In genomic region chr4:2855584-2855983, GRCh38 we compare ENCODE assay signal across 11 cellular contexts.
"Had no signal": no experiment of that assay in that cellular context is flagged by ENCODE, and none has a peak within 500 bp of the region (broad histone marks: within the 10 kb centered on the region; RNA-seq: fewer than 3 reads in every experiment).

No MANE protein-coding gene starts in this region.

- H3K9me3 ChIP-seq: tibial nerve had no signal

- H3K27ac ChIP-seq: hepatocyte, SK-N-MC, skin epidermis had no signal

- H3K4me3 ChIP-seq: coronary artery, hepatocyte, lung, SK-N-MC, skin epidermis, tibial nerve had no signal

- DNase-seq: activated CD4-positive, alpha-beta T cell treated with anti-CD3 and anti-CD28 coated beads, Interleukin-2, amount 50 U/mL, for 1 hour; activated gamma-delta T cell treated with Interleukin-2 at 50 U/mL for 16 hours; caudate nucleus; effector CD8-positive, alpha-beta T cell; retina had no signal

- H3K27me3 ChIP-seq: hepatocyte, tibial nerve had no signal
